Comparison of ENCODE assay signal across 28 cellular contexts in genomic region chr1:1451696-1452364, GRCh38. TPM values are rescaled to one million over a fixed set of nuclear protein-coding genes. Genes with fewer than 3 reads are reported as not detected.
"Had no signal": no experiment of that assay in that cellular context is flagged by ENCODE, and none has a peak within 500 bp of the region (broad histone marks: within the 10 kb centered on the region; RNA-seq: fewer than 3 reads in every experiment).

No MANE protein-coding gene starts in this region.

- DNase-seq: activated B cell treated with CpG ODN at 0.5 μM for 24 hours; activated CD4-positive, alpha-beta memory T cell treated with anti-CD3 and anti-CD28 coated beads for 36 hours; activated CD4-positive, alpha-beta T cell treated with anti-CD3 and anti-CD28 coated beads for 4 hours; activated CD4-positive, alpha-beta T cell treated with anti-CD3 and anti-CD28 coated beads, Interleukin-2, amount 50 U/mL, for 1 hour; activated CD4-positive, CD25-positive, alpha-beta regulatory T cell treated with anti-CD3 and anti-CD28 coated beads, Interleukin-2, amount 50 U/mL, for 72 hours; activated CD8-positive, alpha-beta memory T cell treated with anti-CD3 and anti-CD28 coated beads, Interleukin-2, amount 50 U/mL, for 4 hours; activated gamma-delta T cell treated with Interleukin-2 at 50 U/mL for 16 hours; activated naive CD4-positive, alpha-beta T cell treated with anti-CD3 and anti-CD28 coated beads for 36 hours; activated naive CD8-positive, alpha-beta T cell treated with anti-CD3 and anti-CD28 coated beads, Interleukin-2, amount 50 U/mL, for 24 hours; activated T-cell treated with anti-CD3 and anti-CD28 coated beads for 4 hours; activated T-cell treated with anti-CD3 and anti-CD28 coated beads, Interleukin-2, amount 50 U/mL, for 4 hours; anterior cingulate cortex; central memory CD4-positive, alpha-beta T cell; MM.1S; MV-4-11; NCI-H1092; NCI-H1436 treated with DMSO at 0.1 percent for 48 hours; NCI-H226; NCI-H446 treated with DMSO at 0.1 percent for 48 hours; NCI-H524 treated with DMSO at 0.1 percent for 48 hours; PC-9; SHP77 treated with DMSO at 0.1 percent for 48 hours; SK-N-SH had no signal

- H3K27ac ChIP-seq: KMS-11, PC-9, SJSA1 had no signal

- H2AFZ ChIP-seq: PC-9 had no signal

- H3K4me3 ChIP-seq: PC-9, SJSA1 had no signal

- H3K36me3 ChIP-seq: SJSA1 had no signal

- H3K4me2 ChIP-seq: KMS-11, PC-9, SK-N-SH had no signal

- H3K4me1 ChIP-seq: SJSA1 had no signal

- H3K9me3 ChIP-seq: SJSA1, SK-N-SH had no signal

RNA-seq across cellular contexts. Expression of gene ATAD3C, which starts 2.3 kb away (rescaled TPM):
- total RNA-seq: cerebellum, LHCN-M2, SJSA1 had no signal

RNA-seq across cellular contexts. Expression of gene VWA1, which starts 16.3 kb away (rescaled TPM):
- total RNA-seq: activated B cell treated with CpG ODN at 0.5 μM for 24 hours, OCI-LY7 had no signal

RNA-seq across cellular contexts. Expression of gene ANKRD65, which starts 30.8 kb away (rescaled TPM):
- total RNA-seq: activated CD4-positive, alpha-beta memory T cell treated with anti-CD3 and anti-CD28 coated beads for 36 hours; activated naive CD4-positive, alpha-beta T cell treated with anti-CD3 and anti-CD28 coated beads for 36 hours; LHCN-M2; OCI-LY7; SJSA1 had no signal
